Comparison of ENCODE assay signal across 39 cellular contexts in the genomic region with DNA sequence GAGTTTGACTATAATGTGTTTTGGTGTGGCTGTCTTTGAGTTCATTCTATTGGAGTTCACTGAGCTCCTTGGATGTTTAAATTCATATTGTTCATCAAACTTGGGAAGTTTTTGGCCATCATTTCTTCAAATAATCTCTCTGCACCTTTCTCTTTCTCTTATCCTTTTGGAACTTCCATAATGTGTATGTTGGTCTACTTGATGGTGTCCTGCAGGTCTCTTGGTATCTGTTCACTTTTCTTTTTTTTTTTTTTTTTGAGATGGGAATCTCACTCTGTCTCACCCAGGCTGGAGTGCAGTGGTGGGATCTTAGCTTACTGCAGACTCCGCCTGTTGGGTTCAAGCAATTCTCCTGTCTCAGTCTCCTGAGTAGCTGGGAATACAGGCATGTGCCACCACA. TPM values are rescaled to one million over a fixed set of nuclear protein-coding genes. Genes with fewer than 3 reads are reported as not detected.
"Had no signal": no experiment of that assay in that cellular context is flagged by ENCODE, and none has a peak within 500 bp of the region (broad histone marks: within the 10 kb centered on the region; RNA-seq: fewer than 3 reads in every experiment).

No MANE protein-coding gene starts in this region.

- DNase-seq: Karpas-422, Kasumi-1, MG63, MM.1S, MV-4-11, NCI-H1048, NCI-H1092, NCI-H1092 treated with DMSO at 0.1 percent for 48 hours, NCI-H1105, NCI-H1105 treated with DMSO at 0.1 percent for 48 hours, NCI-H1417, NCI-H1417 treated with DMSO at 0.1 percent for 48 hours, NCI-H1436, NCI-H1436 treated with DMSO at 0.1 percent for 48 hours, NCI-H146, NCI-H1694, NCI-H1694 treated with DMSO at 0.1 percent for 48 hours, NCI-H187, NCI-H187 treated with DMSO at 0.1 percent for 48 hours, NCI-H1930, NCI-H2029, NCI-H2029 treated with DMSO at 0.1 percent for 48 hours, NCI-H2081, NCI-H2081 treated with DMSO at 0.1 percent for 48 hours, NCI-H2107, NCI-H2171, NCI-H2171 treated with DMSO at 0.1 percent for 48 hours, NCI-H2227 treated with DMSO at 0.1 percent for 48 hours, NCI-H226, NCI-H345, NCI-H446, NCI-H446 treated with DMSO at 0.1 percent for 48 hours, NCI-H510A, NCI-H510A treated with DMSO at 0.1 percent for 48 hours, NCI-H524 had no signal

- H3K36me3 ChIP-seq: MG63 had no signal

- H3K27me3 ChIP-seq: MG63 had no signal

- H3K4me3 ChIP-seq: MG63 had no signal

RNA-seq across cellular contexts. Expression of a gene that starts 27.7 kb away (rescaled TPM):
- total RNA-seq: LHCN-M2, MCF 10A, NCI-H460 had no signal

RNA-seq across cellular contexts. Expression of a gene that starts 49.3 kb away (rescaled TPM):
- total RNA-seq: M059J, MCF 10A, NCI-H460 had no signal
